In the genomic region with DNA sequence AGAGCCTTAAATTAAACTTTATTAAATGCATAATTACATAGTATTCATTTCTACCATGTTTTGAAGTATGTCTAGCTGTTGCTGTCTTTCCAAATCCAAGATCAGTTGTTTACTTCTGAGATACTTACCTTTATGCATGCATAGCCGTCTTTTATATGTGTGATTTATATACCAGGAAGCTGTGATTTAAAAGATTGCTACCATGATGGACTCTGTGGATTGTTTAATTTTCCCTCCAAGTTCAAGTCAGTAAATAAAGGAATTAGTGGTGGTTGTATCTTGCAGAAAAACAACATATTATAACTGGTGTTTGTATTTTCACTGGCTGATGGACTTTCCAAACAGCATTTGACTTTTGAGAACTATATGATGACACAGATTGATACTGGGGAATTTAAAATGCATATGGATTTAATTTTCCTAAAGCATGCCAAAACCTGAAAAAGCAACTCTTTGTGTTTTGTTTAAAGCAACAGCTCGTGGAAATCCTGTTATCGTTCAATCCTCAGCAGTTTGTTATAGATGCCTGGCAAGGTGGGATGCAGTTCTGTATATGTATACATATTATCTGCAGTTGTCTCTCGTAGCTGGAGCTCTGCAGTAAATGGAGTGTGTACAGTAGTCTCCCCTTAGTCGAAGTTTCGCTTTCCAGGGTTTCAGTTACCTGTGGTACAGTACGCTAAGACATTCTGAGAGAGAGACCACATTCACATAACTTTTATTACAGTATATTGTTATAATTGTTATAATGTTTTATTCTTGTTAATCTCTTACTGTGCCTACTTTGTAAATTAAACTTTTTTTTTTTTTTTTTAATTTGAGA, we compare ENCODE assay signal across 17 cellular contexts.
A peak's percentile ranks its signal among the peaks of the same experiment; 100 is the strongest.
DNase-seq lines count a peak whose midpoint lies in the region; TF ChIP-seq lines count a peak whose summit lies in the region.
"Had no signal": no experiment of that assay in that cellular context is flagged by ENCODE, and none has a peak within 500 bp of the region (broad histone marks: within the 10 kb centered on the region; RNA-seq: fewer than 3 reads in every experiment).

No MANE protein-coding gene starts in this region.

- peak overlapping the region; percentile 33 to 39 for H3K4me3 ChIP-seq in mucosa of rectum (ENCODE audit: low read length in 2 of 2)
- H3K4me3 ChIP-seq: spleen, suprapubic skin had no signal

- H3K36me3 ChIP-seq in mucosa of rectum (ENCODE audit: control insufficient read depth in 2 of 2, insufficient read depth in 2 of 2, low read length in 2 of 2) = no peaks in the 10 kb centered on the region
- H3K36me3 ChIP-seq: spleen, suprapubic skin had no signal

- peaks cover 14 to 15% of the 10 kb centered on the region in 2 donors for H3K4me1 ChIP-seq in mucosa of rectum (ENCODE audit: control insufficient read depth in 2 of 2, insufficient read depth in 2 of 2, low read length in 2 of 2)

- peak; percentile 30 for DNase-seq in DMS 273 (lab: John Stamatoyannopoulos, UW; ENCODE audit: unreplicated experiment)
- no peak for DNase-seq in DMS 273 treated with DMSO at 0.1 percent for 48 hours (lab: John Stamatoyannopoulos, UW)
- peak; percentile 42 for DNase-seq in NCI-H146 (lab: John Stamatoyannopoulos, UW)
- DNase-seq in ecto neural progenitor cell (ENCODE audit: low spot score) = no peak
- DNase-seq in cerebellum (ENCODE audit: low spot score) = no peak
- no peak for DNase-seq in HPDE6-E6E7 (ENCODE audit: extremely low spot score)
- DNase-seq: amygdala, foreskin fibroblast, KG1, NCI-H1436 treated with DMSO at 0.1 percent for 48 hours, NCI-H526, spleen, SW 1271 had no signal

- no peaks in the 10 kb centered on the region for H3K27me3 ChIP-seq in mucosa of rectum (ENCODE audit: control insufficient read depth in 2 of 2, insufficient read depth in 2 of 2, low read length in 2 of 2)
- H3K27me3 ChIP-seq: spleen, suprapubic skin had no signal

- TF ChIP-seq CTCF in VCaP (conservative IDR thresholded peaks at IDR 0.05) = no peak

- H3K27ac ChIP-seq in VCaP = peak overlapping the region; percentile 38
- peak overlapping the region in 1 of 2 donors; percentile 3 for H3K27ac ChIP-seq in mucosa of rectum (ENCODE audit: low read depth in 2 of 2, low read length in 2 of 2)
- H3K27ac ChIP-seq: 22Rv1, spleen had no signal

- no peaks in the 10 kb centered on the region for H3K9me3 ChIP-seq in mucosa of rectum (ENCODE audit: control insufficient read depth in 2 of 2, low read length in 2 of 2)
- H3K9me3 ChIP-seq: spleen, suprapubic skin had no signal

- H3K9ac ChIP-seq in mucosa of rectum (ENCODE audit: low read depth in 1 of 2, low read length in 2 of 2) = no peak overlapping the region

Comparison
In these comparisons a context has a peak if more than half of its experiments do, and no peak if none do; other contexts are left out.
1. DNase-seq: peak in DMS 273 (single experiment) and NCI-H146 (single experiment); none in DMS 273 treated with DMSO at 0.1 percent for 48 hours (single experiment), ecto neural progenitor cell (single experiment), cerebellum (single experiment) and HPDE6-E6E7 (single experiment).